1 cellular context compared by ENCODE assay signal in the genomic region with DNA sequence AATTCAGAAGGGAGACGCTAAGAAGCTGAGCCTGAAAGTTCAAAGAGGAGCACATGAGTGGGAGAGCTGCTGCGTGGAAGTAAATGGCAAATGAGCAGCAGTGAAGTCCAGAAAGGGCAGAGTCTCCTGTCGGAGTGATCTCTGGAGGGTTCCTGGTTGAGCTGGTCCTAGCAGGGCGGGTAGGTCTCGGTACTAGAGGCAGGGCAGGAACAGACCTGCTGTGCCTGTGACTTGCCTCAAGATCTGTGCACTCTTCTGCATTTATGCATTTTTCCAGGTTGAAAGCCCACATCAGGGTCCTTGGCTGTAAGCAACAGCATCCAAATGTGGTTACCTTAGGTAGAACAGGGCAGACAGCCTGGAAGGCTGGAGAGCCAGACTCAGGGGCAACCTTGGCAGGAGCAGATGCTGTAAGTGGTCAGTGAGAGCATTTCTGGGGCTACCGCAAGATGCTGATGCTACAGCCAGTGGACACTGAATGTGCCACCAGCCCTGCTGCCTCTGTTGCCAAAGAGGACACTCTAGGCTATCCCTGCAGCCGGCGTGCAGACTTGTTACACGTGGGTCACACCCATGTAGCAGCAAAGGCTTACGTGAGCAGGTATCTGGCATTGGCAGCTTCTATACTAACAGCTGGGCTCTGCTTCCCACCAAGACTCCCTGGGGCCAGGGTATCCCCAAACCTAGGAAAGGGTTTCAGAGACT.
TF ChIP-seq lines count a peak whose summit lies in the region.

No MANE protein-coding gene starts in this region.

TF ChIP-seq in HepG2, 621 proteins besides CTCF, POLR2A, EP300 and RAD21 (continued from another document):
- TF ChIP-seq, protein P1, sequence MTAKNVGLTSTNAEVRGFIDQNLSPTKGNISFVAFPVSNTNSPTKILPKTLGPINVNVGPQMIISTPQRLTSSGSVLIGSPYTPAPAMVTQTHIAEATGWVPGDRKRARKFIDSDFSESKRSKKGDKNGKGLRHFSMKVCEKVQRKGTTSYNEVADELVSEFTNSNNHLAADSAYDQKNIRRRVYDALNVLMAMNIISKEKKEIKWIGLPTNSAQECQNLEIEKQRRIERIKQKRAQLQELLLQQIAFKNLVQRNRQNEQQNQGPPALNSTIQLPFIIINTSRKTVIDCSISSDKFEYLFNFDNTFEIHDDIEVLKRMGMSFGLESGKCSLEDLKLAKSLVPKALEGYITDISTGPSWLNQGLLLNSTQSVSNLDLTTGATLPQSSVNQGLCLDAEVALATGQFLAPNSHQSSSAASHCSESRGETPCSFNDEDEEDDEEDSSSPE (CRISPR knock-in tag; IDR thresholded peaks at IDR 0.05), result no peak
